ENCODE assay signal across 11 cellular contexts in the genomic region with DNA sequence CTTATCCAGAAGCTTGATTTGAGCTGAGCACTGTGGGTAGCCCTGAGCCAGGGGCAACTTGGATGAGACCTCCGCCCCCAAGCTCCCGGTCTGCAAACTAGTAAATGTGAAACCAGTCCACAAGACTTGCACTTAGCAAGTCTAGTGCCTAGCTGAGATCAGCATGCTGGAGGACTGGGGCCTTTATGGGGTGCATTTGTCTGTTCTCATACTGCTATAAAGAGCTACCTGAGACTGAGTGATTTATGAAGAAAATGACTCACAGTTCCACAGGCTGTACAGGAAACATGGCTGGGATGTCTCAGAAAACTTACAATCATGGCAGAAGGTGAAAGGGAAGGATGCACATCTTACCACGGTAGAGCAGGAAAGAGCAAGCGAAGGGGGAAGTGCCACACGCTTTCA. TPM values are rescaled to one million over a fixed set of nuclear protein-coding genes. Genes with fewer than 3 reads are reported as not detected.
A peak's percentile ranks its signal among the peaks of the same experiment; 100 is the strongest.
DNase-seq lines count a peak whose midpoint lies in the region; ATAC-seq and TF ChIP-seq lines count a peak whose summit lies in the region.
"Had no signal": no experiment of that assay in that cellular context is flagged by ENCODE, and none has a peak within 500 bp of the region (broad histone marks: within the 10 kb centered on the region; RNA-seq: fewer than 3 reads in every experiment).

No MANE protein-coding gene starts in this region.

- peak overlapping the region; percentile 36 to 76 for H3K27ac ChIP-seq in esophagus (ENCODE audit: low read depth in 2 of 2, low read length in 1 of 2)
- H3K27ac ChIP-seq in SJCRH30, result no peak overlapping the region
- H3K27ac ChIP-seq: thoracic aorta had no signal

- WGBS in esophagus, 2 donors, result 72 to 76% methylated on average over 5 of the region's 5 CpGs

- ATAC-seq in activated CD8-positive, alpha-beta memory T cell treated with anti-CD3 and anti-CD28 coated beads, Interleukin-2, amount 10 ng/mL, durations not matched to agents 7 days and 5 days, result peak; percentile 84
- ATAC-seq in stimulated activated effector memory CD8-positive, alpha-beta T cell treated with anti-CD3 and anti-CD28 coated beads, Interleukin-12 subunit alpha, Interleukin-12 subunit beta, amount 100 ng/mL, for 72 hours, result peak; percentile 95
- no peak for ATAC-seq in HG02642 (IDR thresholded peaks at IDR 0.05; ENCODE audit: poor library complexity, unreplicated experiment)

- H3K36me3 Mint-ChIP-seq in activated CD8-positive, alpha-beta memory T cell treated with anti-CD3 and anti-CD28 coated beads, Interleukin-2, amount 10 ng/mL, durations not matched to agents 7 days and 5 days, result no peaks in the 10 kb centered on the region
- no peaks in the 10 kb centered on the region for H3K36me3 Mint-ChIP-seq in stimulated activated effector memory CD8-positive, alpha-beta T cell treated with anti-CD3 and anti-CD28 coated beads, Interleukin-12 subunit alpha, Interleukin-12 subunit beta, amount 100 ng/mL, for 72 hours
- no peaks in the 10 kb centered on the region for H3K36me3 Mint-ChIP-seq in mesothelial cell of epicardium

- H3K36me3 ChIP-seq in esophagus (ENCODE audit: control insufficient read depth in 2 of 2, insufficient read depth in 2 of 2, low read length in 1 of 2) (no peaks in the 10 kb centered on the region), SJCRH30 (no peaks in the 10 kb centered on the region)
- H3K36me3 ChIP-seq: thoracic aorta had no signal

- no peak for TF ChIP-seq CTCF in mesothelial cell of epicardium (IDR thresholded peaks at IDR 0.05; ENCODE audit: unreplicated experiment)

- H3K27ac Mint-ChIP-seq in activated CD8-positive, alpha-beta memory T cell treated with anti-CD3 and anti-CD28 coated beads, Interleukin-2, amount 10 ng/mL, durations not matched to agents 7 days and 5 days, result peak overlapping the region; percentile 44
- H3K27ac Mint-ChIP-seq in stimulated activated effector memory CD8-positive, alpha-beta T cell treated with anti-CD3 and anti-CD28 coated beads, Interleukin-12 subunit alpha, Interleukin-12 subunit beta, amount 100 ng/mL, for 72 hours, result peak overlapping the region; percentile 81
- no peak overlapping the region for H3K27ac Mint-ChIP-seq in mesothelial cell of epicardium

- DNase-seq in activated CD8-positive, alpha-beta memory T cell treated with anti-CD3 and anti-CD28 coated beads, Interleukin-2, amount 10 ng/mL, durations not matched to agents 7 days and 5 days, result peak; percentile 55
- DNase-seq in activated CD8-positive, alpha-beta memory T cell treated with anti-CD3 and anti-CD28 coated beads for 24 hours, result no peak
- DNase-seq in Kasumi-1 (lab: John Stamatoyannopoulos, UW), result peak; percentile 35 to 45
- peak; percentile 6 to 62 for DNase-seq in stimulated activated effector memory CD8-positive, alpha-beta T cell treated with anti-CD3 and anti-CD28 coated beads, Interleukin-12 subunit alpha, Interleukin-12 subunit beta, amount 100 ng/mL, for 72 hours (ENCODE audit: low spot score in 2 of 2)
- DNase-seq in mesothelial cell of epicardium (ENCODE audit: low spot score in 2 of 2, unreplicated experiment in 2 of 2), result no peak
- DNase-seq in SJCRH30, result no peak
- DNase-seq: hypothalamus, NCI-H146 had no signal

- H3K27me3 ChIP-seq in esophagus (ENCODE audit: control insufficient read depth in 1 of 2, insufficient read depth in 2 of 2, low read length in 2 of 2) (no peaks in the 10 kb centered on the region), SJCRH30 (no peaks in the 10 kb centered on the region)

- H3K27me3 Mint-ChIP-seq in activated CD8-positive, alpha-beta memory T cell treated with anti-CD3 and anti-CD28 coated beads, Interleukin-2, amount 10 ng/mL, durations not matched to agents 7 days and 5 days, result no peaks in the 10 kb centered on the region
- no peaks in the 10 kb centered on the region for H3K27me3 Mint-ChIP-seq in mesothelial cell of epicardium (ENCODE audit: low read depth)

- H3K4me3 ChIP-seq in esophagus (ENCODE audit: low read depth in 1 of 2, low read length in 2 of 2) (no peak overlapping the region), SJCRH30 (no peak overlapping the region)
- H3K4me3 ChIP-seq: thoracic aorta had no signal

- CTCF ChIA-PET in activated CD8-positive, alpha-beta memory T cell treated with anti-CD3 and anti-CD28 coated beads, Interleukin-2, amount 10 ng/mL, durations not matched to agents 7 days and 5 days (lab: Charles Lee), result interaction anchor here (1.0 to 1.2 kb wide), 2 partner anchors 35 to 76 kb away, joined by 3 to 4 read pairs; no protein-coding TSS in a partner anchor

- H3K9me3 ChIP-seq in esophagus (ENCODE audit: control insufficient read depth in 2 of 2, insufficient read depth in 1 of 2, low read depth in 1 of 2, low read length in 1 of 2) (peaks cover 0 to 2% of the 10 kb centered on the region in 2 donors), SJCRH30 (replicated peaks) (0 out of 2 replicates have a peak, but pooled peaks cover 3% of the 10 kb centered on the region)
- H3K9me3 ChIP-seq: thoracic aorta had no signal

- H3K4me1 ChIP-seq in esophagus (ENCODE audit: control insufficient read depth in 2 of 2, insufficient read depth in 2 of 2, low read length in 1 of 2) (no peaks in the 10 kb centered on the region), SJCRH30 (no peaks in the 10 kb centered on the region)

- peaks cover 16% of the 10 kb centered on the region for H3K4me1 Mint-ChIP-seq in activated CD8-positive, alpha-beta memory T cell treated with anti-CD3 and anti-CD28 coated beads, Interleukin-2, amount 10 ng/mL, durations not matched to agents 7 days and 5 days
- H3K4me1 Mint-ChIP-seq in stimulated activated effector memory CD8-positive, alpha-beta T cell treated with anti-CD3 and anti-CD28 coated beads, Interleukin-12 subunit alpha, Interleukin-12 subunit beta, amount 100 ng/mL, for 72 hours, result peaks cover 11% of the 10 kb centered on the region
- peaks cover 2% of the 10 kb centered on the region for H3K4me1 Mint-ChIP-seq in mesothelial cell of epicardium

- no peak overlapping the region for H3K4me3 Mint-ChIP-seq in activated CD8-positive, alpha-beta memory T cell treated with anti-CD3 and anti-CD28 coated beads, Interleukin-2, amount 10 ng/mL, durations not matched to agents 7 days and 5 days
- peak overlapping the region; percentile 33 for H3K4me3 Mint-ChIP-seq in stimulated activated effector memory CD8-positive, alpha-beta T cell treated with anti-CD3 and anti-CD28 coated beads, Interleukin-12 subunit alpha, Interleukin-12 subunit beta, amount 100 ng/mL, for 72 hours
- no peak overlapping the region for H3K4me3 Mint-ChIP-seq in mesothelial cell of epicardium

- H3K9me3 Mint-ChIP-seq in activated CD8-positive, alpha-beta memory T cell treated with anti-CD3 and anti-CD28 coated beads, Interleukin-2, amount 10 ng/mL, durations not matched to agents 7 days and 5 days (ENCODE audit: low read depth), result no peaks in the 10 kb centered on the region
- H3K9me3 Mint-ChIP-seq in stimulated activated effector memory CD8-positive, alpha-beta T cell treated with anti-CD3 and anti-CD28 coated beads, Interleukin-12 subunit alpha, Interleukin-12 subunit beta, amount 100 ng/mL, for 72 hours, result no peaks in the 10 kb centered on the region
- H3K9me3 Mint-ChIP-seq in mesothelial cell of epicardium, result no peaks in the 10 kb centered on the region

RNA-seq across cellular contexts. Expression of a gene that starts 42.1 kb away (rescaled TPM):
- total RNA-seq in activated CD8-positive, alpha-beta memory T cell treated with anti-CD3 and anti-CD28 coated beads, Interleukin-2, amount 10 ng/mL, durations not matched to agents 7 days and 5 days, result 100 to 1,000 TPM; 177 to 208 TPM
- 1,000 to 10,000 TPM in 1 of 2 donors, 100 to 1,000 TPM in 1; 649 to 1,386 TPM for polyA plus RNA-seq in esophagus
- 2.7 to 3.3 TPM (median 3.1 TPM) in 3 replicates for total RNA-seq in mesothelial cell of epicardium
- total RNA-seq in SJCRH30 (2014; rRNA removed; shearing (Covaris generic)), result not detected in 2 replicates

Comparison
In these comparisons a context has a peak if more than half of its experiments do, and no peak if none do; other contexts are left out.
1. DNase-seq: peak in activated CD8-positive, alpha-beta memory T cell treated with anti-CD3 and anti-CD28 coated beads, Interleukin-2, amount 10 ng/mL, durations not matched to agents 7 days and 5 days (single experiment), Kasumi-1 (2 of 2) and stimulated activated effector memory CD8-positive, alpha-beta T cell treated with anti-CD3 and anti-CD28 coated beads, Interleukin-12 subunit alpha, Interleukin-12 subunit beta, amount 100 ng/mL, for 72 hours (2 of 2); none in activated CD8-positive, alpha-beta memory T cell treated with anti-CD3 and anti-CD28 coated beads for 24 hours (single experiment), mesothelial cell of epicardium (0 of 2) and SJCRH30 (0 of 2).
2. RNA of a gene that starts 42.1 kb away (total RNA-seq): 177 to 208 TPM in activated CD8-positive, alpha-beta memory T cell treated with anti-CD3 and anti-CD28 coated beads, Interleukin-2, amount 10 ng/mL, durations not matched to agents 7 days and 5 days; 2.7 to 3.3 TPM in mesothelial cell of epicardium and not detected in SJCRH30; every median in the first group is over 10 times any median in the second.